ENCODE assay signal across 17 cellular contexts in genomic region chr15:95269247-95270155, GRCh38.
"Had no signal": no experiment of that assay in that cellular context is flagged by ENCODE, and none has a peak within 500 bp of the region (broad histone marks: within the 10 kb centered on the region; RNA-seq: fewer than 3 reads in every experiment).

No MANE protein-coding gene starts in this region.

- ATAC-seq: left colon had no signal

- H3K4me1 ChIP-seq: right atrium auricular region had no signal

- H3K4me2 ChIP-seq: smooth muscle cell had no signal

- H3K9me3 Mint-ChIP-seq: activated naive CD8-positive, alpha-beta T cell treated with anti-CD3 and anti-CD28 coated beads for 36 hours had no signal

- H3K27me3 ChIP-seq: heart right ventricle, right atrium auricular region had no signal

- H3K36me3 Mint-ChIP-seq: activated naive CD8-positive, alpha-beta T cell treated with anti-CD3 and anti-CD28 coated beads for 36 hours had no signal

- H3K4me3 ChIP-seq: heart right ventricle, lung, right atrium auricular region, smooth muscle cell had no signal

- H3K9me3 ChIP-seq: heart right ventricle, right atrium auricular region had no signal

- H3K36me3 ChIP-seq: heart right ventricle, right atrium auricular region had no signal

- H3K27ac Mint-ChIP-seq: activated CD4-positive, alpha-beta T cell treated with anti-CD3 and anti-CD28 coated beads, Interleukin-2, amount 10 ng/mL, durations not matched to agents 24 days and 14 days; activated naive CD8-positive, alpha-beta T cell treated with anti-CD3 and anti-CD28 coated beads for 36 hours; T-helper 2 cell treated with Interferon-gamma antibody and Interleukin-4, amounts not matched to agents 5 μg/mL and 100 μg/mL, for 36 hours had no signal

- DNase-seq: activated CD4-positive, alpha-beta T cell treated with anti-CD3 and anti-CD28 coated beads, Interleukin-2, amount 10 ng/mL, durations not matched to agents 24 days and 14 days; activated CD4-positive, CD25-positive, alpha-beta regulatory T cell; activated gamma-delta T cell treated with Interleukin-2 at 50 U/mL for 16 hours; activated naive CD8-positive, alpha-beta T cell treated with anti-CD3 and anti-CD28 coated beads for 36 hours; dermis blood vessel endothelial cell; heart right ventricle; left colon; posterior cingulate gyrus; stimulated activated CD4-positive, alpha-beta T cell treated with anti-CD3 and anti-CD28 coated beads, Interleukin-4, amount 100 ng/mL, for 4 hours; stimulated activated CD8-positive, alpha-beta memory T cell treated with anti-CD3 and anti-CD28 coated beads, Interleukin-4, amount 100 ng/mL, for 48 hours; stimulated activated naive CD4-positive, alpha-beta T cell treated with Interleukin-2 at 50 U/mL for 16 hours; SW 1271 had no signal

- H3K27ac ChIP-seq: epithelial cell of prostate had no signal

- H3K4me3 Mint-ChIP-seq: activated CD4-positive, alpha-beta T cell treated with anti-CD3 and anti-CD28 coated beads, Interleukin-2, amount 10 ng/mL, durations not matched to agents 24 days and 14 days; activated naive CD8-positive, alpha-beta T cell treated with anti-CD3 and anti-CD28 coated beads for 36 hours; T-helper 2 cell treated with Interferon-gamma antibody and Interleukin-4, amounts not matched to agents 5 μg/mL and 100 μg/mL, for 36 hours had no signal
